Comparison of ENCODE assay signal across 24 cellular contexts in the genomic region with DNA sequence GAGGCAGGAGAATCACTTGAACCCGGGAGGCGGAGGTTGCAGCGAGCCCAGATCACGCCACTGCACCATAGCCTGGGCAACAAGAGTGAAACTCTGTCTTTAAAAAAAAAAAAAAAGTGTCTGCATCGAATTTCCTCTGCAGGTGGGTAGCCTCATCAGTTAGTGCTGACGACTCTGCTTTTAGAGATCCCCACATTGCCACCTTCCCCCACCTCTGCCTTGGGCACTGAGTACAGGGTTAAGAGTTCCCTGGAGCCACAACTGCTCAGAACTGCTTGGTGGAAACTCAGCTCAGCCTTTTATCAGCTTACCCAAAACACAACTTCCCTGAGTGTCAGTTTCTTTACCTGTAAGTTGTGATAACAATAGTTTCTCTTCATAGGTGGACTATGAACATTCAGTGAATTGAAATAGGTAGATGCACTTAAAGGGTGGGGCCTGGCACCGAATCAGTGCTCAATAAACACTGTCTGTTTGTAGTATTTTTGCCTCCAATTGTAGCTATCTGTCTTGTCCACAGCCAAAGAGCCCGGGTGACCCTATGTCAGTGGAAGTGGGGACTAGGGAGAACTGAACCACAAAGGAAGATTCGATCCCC. TPM values are rescaled to one million over a fixed set of nuclear protein-coding genes. Genes with fewer than 3 reads are reported as not detected.
DNase-seq lines count a peak whose midpoint lies in the region; ATAC-seq, FAIRE-seq and TF ChIP-seq lines count a peak whose summit lies in the region.
"Had no signal": no experiment of that assay in that cellular context is flagged by ENCODE, and none has a peak within 500 bp of the region (broad histone marks: within the 10 kb centered on the region; RNA-seq: fewer than 3 reads in every experiment).

No MANE protein-coding gene starts in this region.

- DNase-seq in activated T-cell treated with anti-CD3 and anti-CD28 coated beads, Interleukin-2, amount 50 U/mL, for 72 hours: no peak
- DNase-seq in activated T-cell treated with anti-CD3 and anti-CD28 coated beads for 4 hours (no peak), colonic mucosa (peak; percentile 78), small intestine (peak; percentile 78), COR-L47 (lab: John Stamatoyannopoulos, UW) (no peak), NOMO-1 treated with DMSO at 0.1 percent for 48 hours (lab: John Stamatoyannopoulos, UW; ENCODE audit: unreplicated experiment) (no peak)
- no peak for DNase-seq in activated naive CD4-positive, alpha-beta T cell treated with anti-CD3 and anti-CD28 coated beads, Interleukin-2, amount 10 ng/mL, durations not matched to agents 7 days and 5 days
- DNase-seq: DMS153; GF-D8; left ventricle myocardium inferior; NCI-H1930; ovary; PC-9; right cardiac atrium; stimulated activated CD4-positive, alpha-beta T cell treated with anti-CD3 and anti-CD28 coated beads, Interleukin-15, amount 100 ng/mL, for 24 hours had no signal

- CTCF ChIA-PET in activated naive CD4-positive, alpha-beta T cell treated with anti-CD3 and anti-CD28 coated beads, Interleukin-2, amount 10 ng/mL, durations not matched to agents 7 days and 5 days (lab: Charles Lee): interaction anchor here (2.4 kb wide), 1 partner anchor 25 kb away, joined by 13 read pairs; no protein-coding TSS in a partner anchor

- H2AFZ ChIP-seq in KMS-11 (ENCODE audit: low read depth): peak overlapping the region; percentile 25; the same call in 1 of the 2 replicates
- H2AFZ ChIP-seq: PC-9 had no signal

- no peak overlapping the region for H3K27ac Mint-ChIP-seq in activated T-cell treated with anti-CD3 and anti-CD28 coated beads, Interleukin-2, amount 50 U/mL, for 72 hours
- H3K27ac Mint-ChIP-seq in activated naive CD4-positive, alpha-beta T cell treated with anti-CD3 and anti-CD28 coated beads, Interleukin-2, amount 10 ng/mL, durations not matched to agents 7 days and 5 days: no peak overlapping the region
- H3K27ac Mint-ChIP-seq: activated T-helper 2 cell treated with anti-CD3 and anti-CD28 coated beads, Interferon-gamma antibody, Interleukin-2, Interleukin-4, amounts not matched to agents 10 μg/mL and 5 μg/mL and 100 μg/mL, durations not matched to agents 14 hours and 24 hours and 36 hours had no signal

- H3K4me2 ChIP-seq in KMS-11: peak overlapping the region; percentile 59
- H3K4me2 ChIP-seq: PC-9 had no signal

- peaks cover 8% of the 10 kb centered on the region; the same call in 1 of the 2 replicates for H3K79me2 ChIP-seq in KMS-11 (ENCODE audit: insufficient read depth, low read depth)

- no peaks in the 10 kb centered on the region for H3K27me3 ChIP-seq in KMS-11 (ENCODE audit: insufficient read depth, low read depth)
- H3K27me3 ChIP-seq in colonic mucosa: no peaks in the 10 kb centered on the region
- H3K27me3 ChIP-seq in small intestine (ENCODE audit: control insufficient read depth in 2 of 2, insufficient read depth in 2 of 2, low read length in 2 of 2): no peaks in the 10 kb centered on the region
- H3K27me3 ChIP-seq: adrenal gland; BLaER1 treated with 17β-estradiol and CSF1 and Interleukin-3, amounts not matched to agents 10 nM and 100 nM; heart left ventricle; ovary; SJSA1; suprapubic skin had no signal

- no peak for FAIRE-seq in small intestine (lab: Jason Lieb, UNC)
- FAIRE-seq: endometrium had no signal

- peaks cover 48% of the 10 kb centered on the region for H3K4me1 Mint-ChIP-seq in activated T-cell treated with anti-CD3 and anti-CD28 coated beads, Interleukin-2, amount 50 U/mL, for 72 hours (ENCODE audit: low read depth)
- peaks cover 38% of the 10 kb centered on the region for H3K4me1 Mint-ChIP-seq in activated naive CD4-positive, alpha-beta T cell treated with anti-CD3 and anti-CD28 coated beads, Interleukin-2, amount 10 ng/mL, durations not matched to agents 7 days and 5 days

- peak overlapping the region in 1 of 2 donors; percentile 6 for H3K4me3 Mint-ChIP-seq in activated T-cell treated with anti-CD3 and anti-CD28 coated beads, Interleukin-2, amount 50 U/mL, for 72 hours
- H3K4me3 Mint-ChIP-seq in activated naive CD4-positive, alpha-beta T cell treated with anti-CD3 and anti-CD28 coated beads, Interleukin-2, amount 10 ng/mL, durations not matched to agents 7 days and 5 days: no peak overlapping the region

- H3K4me1 ChIP-seq in KMS-11 (ENCODE audit: low read depth, poor library complexity, severe bottlenecking) (peaks cover 67% of the 10 kb centered on the region), colonic mucosa (peaks cover 5% of the 10 kb centered on the region), small intestine (ENCODE audit: control insufficient read depth in 2 of 2, insufficient read depth in 1 of 2, low read depth in 1 of 2, low read length in 1 of 2) (peaks cover 5 to 11% of the 10 kb centered on the region in 2 donors)
- H3K4me1 ChIP-seq: SJSA1 had no signal

- TF ChIP-seq CTCF in KMS-11 (conservative IDR thresholded peaks at IDR 0.05; ENCODE audit: low read depth, low read length) (no peak), colonic mucosa (IDR thresholded peaks at IDR 0.05) (no peak)

- intact Hi-C loops in colonic mucosa (cut with DNase I): no loop called here

- no peaks in the 10 kb centered on the region for H3K27me3 Mint-ChIP-seq in activated T-cell treated with anti-CD3 and anti-CD28 coated beads, Interleukin-2, amount 50 U/mL, for 72 hours (ENCODE audit: low read depth)
- H3K27me3 Mint-ChIP-seq in activated naive CD4-positive, alpha-beta T cell treated with anti-CD3 and anti-CD28 coated beads, Interleukin-2, amount 10 ng/mL, durations not matched to agents 7 days and 5 days: no peaks in the 10 kb centered on the region

- H3K9me3 ChIP-seq in colonic mucosa: no peaks in the 10 kb centered on the region
- no peaks in the 10 kb centered on the region for H3K9me3 ChIP-seq in small intestine (ENCODE audit: control insufficient read depth, low read depth)
- H3K9me3 ChIP-seq: adrenal gland; BLaER1 treated with 17β-estradiol and CSF1 and Interleukin-3, amounts not matched to agents 10 nM and 100 nM; heart left ventricle; left ventricle myocardium inferior; ovary; SJSA1; suprapubic skin had no signal

- H3K27ac ChIP-seq in KMS-11 (peak overlapping the region; percentile 87), colonic mucosa (peak overlapping the region; percentile 85), small intestine (ENCODE audit: low read depth in 1 of 2, low read length in 1 of 2) (peak overlapping the region; percentile 60 to 69)
- H3K27ac ChIP-seq: adrenal gland; BLaER1 treated with 17β-estradiol and CSF1 and Interleukin-3, amounts not matched to agents 10 nM and 100 nM; coronary artery; heart left ventricle; left ventricle myocardium inferior; ovary; PC-9; SJSA1; suprapubic skin had no signal

- H4K20me1 ChIP-seq in KMS-11 (ENCODE audit: insufficient read depth): no peaks in the 10 kb centered on the region

- no peaks in the 10 kb centered on the region for H3K9me3 Mint-ChIP-seq in activated T-cell treated with anti-CD3 and anti-CD28 coated beads, Interleukin-2, amount 50 U/mL, for 72 hours
- H3K9me3 Mint-ChIP-seq in activated naive CD4-positive, alpha-beta T cell treated with anti-CD3 and anti-CD28 coated beads, Interleukin-2, amount 10 ng/mL, durations not matched to agents 7 days and 5 days: no peaks in the 10 kb centered on the region
- H3K9me3 Mint-ChIP-seq: activated T-helper 2 cell treated with anti-CD3 and anti-CD28 coated beads, Interferon-gamma antibody, Interleukin-2, Interleukin-4, amounts not matched to agents 10 μg/mL and 5 μg/mL and 100 μg/mL, durations not matched to agents 14 hours and 24 hours and 36 hours had no signal

- H3K36me3 ChIP-seq in KMS-11 (ENCODE audit: insufficient read depth): no peaks in the 10 kb centered on the region
- no peaks in the 10 kb centered on the region for H3K36me3 ChIP-seq in colonic mucosa
- no peaks in the 10 kb centered on the region for H3K36me3 ChIP-seq in small intestine (ENCODE audit: control insufficient read depth in 2 of 2, insufficient read depth in 2 of 2, low read length in 2 of 2)
- H3K36me3 ChIP-seq: ovary, SJSA1 had no signal

- H3K9ac ChIP-seq in KMS-11 (peak overlapping the region; percentile 54; the same call in 1 of the 2 replicates), colonic mucosa (ENCODE audit: low read depth in 2 of 2, low read length in 2 of 2) (peak overlapping the region in 1 of 2 donors; percentile 59)
- H3K9ac ChIP-seq: BLaER1 treated with 17β-estradiol and CSF1 and Interleukin-3, amounts not matched to agents 10 nM and 100 nM had no signal

- WGBS in small intestine, 3 donors: 21 to 59% (median 40%) methylated on average over 9 of the region's 9 CpGs

- no peak overlapping the region for H3K4me3 ChIP-seq in KMS-11 (IDR thresholded peaks at IDR 0.05; ENCODE audit: insufficient read depth, low read depth, low read length)
- no peak overlapping the region for H3K4me3 ChIP-seq in colonic mucosa
- no peak overlapping the region for H3K4me3 ChIP-seq in small intestine (ENCODE audit: low read depth in 1 of 2, low read length in 2 of 2)
- H3K4me3 ChIP-seq: adrenal gland; BLaER1 treated with 17β-estradiol and CSF1 and Interleukin-3, amounts not matched to agents 10 nM and 100 nM; coronary artery; heart left ventricle; left ventricle myocardium inferior; ovary; PC-9; SJSA1; suprapubic skin had no signal

- ATAC-seq in activated T-cell treated with anti-CD3 and anti-CD28 coated beads, Interleukin-2, amount 50 U/mL, for 72 hours (replicated peaks in 1 of 2): peak; percentile 38 to 50
- ATAC-seq: heart left ventricle, right cardiac atrium had no signal

- no peaks in the 10 kb centered on the region for H3K36me3 Mint-ChIP-seq in activated T-cell treated with anti-CD3 and anti-CD28 coated beads, Interleukin-2, amount 50 U/mL, for 72 hours (ENCODE audit: insufficient read depth in 2 of 2)
- H3K36me3 Mint-ChIP-seq in activated naive CD4-positive, alpha-beta T cell treated with anti-CD3 and anti-CD28 coated beads, Interleukin-2, amount 10 ng/mL, durations not matched to agents 7 days and 5 days: no peaks in the 10 kb centered on the region

RNA-seq across cellular contexts. Expression of a gene that starts 11.3 kb away (rescaled TPM):
- 1 to 10 TPM; 7.0 to 7.8 TPM for total RNA-seq in activated T-cell treated with anti-CD3 and anti-CD28 coated beads, Interleukin-2, amount 50 U/mL, for 72 hours
- total RNA-seq in colonic mucosa: 10 to 100 TPM; 36.1 to 36.2 TPM
- polyA plus RNA-seq in small intestine: 100 to 1,000 TPM in 2 of 3 donors, 10 to 100 TPM in 1; 38.0 to 155 (median 104) TPM

RNA-seq across cellular contexts. Expression of a gene that starts 29.5 kb away (rescaled TPM):
- 10 to 100 TPM; 40.5 to 47.7 TPM for total RNA-seq in activated T-cell treated with anti-CD3 and anti-CD28 coated beads, Interleukin-2, amount 50 U/mL, for 72 hours
- total RNA-seq in colonic mucosa: 10 to 100 TPM; 41.4 to 57.2 TPM
- 10 to 100 TPM in 1 of 3 donors, 1 to 10 TPM in 2; 5.4 to 11.4 (median 9.8) TPM for polyA plus RNA-seq in small intestine

Comparison
In these comparisons a context has a peak if more than half of its experiments do, and no peak if none do; other contexts are left out.
1. DNase-seq: peak in colonic mucosa (single experiment) and small intestine (single experiment); none in activated T-cell treated with anti-CD3 and anti-CD28 coated beads, Interleukin-2, amount 50 U/mL, for 72 hours (0 of 2), activated T-cell treated with anti-CD3 and anti-CD28 coated beads for 4 hours (single experiment), COR-L47 (single experiment), NOMO-1 treated with DMSO at 0.1 percent for 48 hours (single experiment) and activated naive CD4-positive, alpha-beta T cell treated with anti-CD3 and anti-CD28 coated beads, Interleukin-2, amount 10 ng/mL, durations not matched to agents 7 days and 5 days (single experiment).
2. RNA of a gene that starts 11.3 kb away (total RNA-seq): 36.1 to 36.2 TPM in colonic mucosa; 7.0 to 7.8 TPM in activated T-cell treated with anti-CD3 and anti-CD28 coated beads, Interleukin-2, amount 50 U/mL, for 72 hours; every median in the first group is over 4 times any median in the second.
3. Peak in every context shown above with its lines, with median percentiles within 50 percentile points of each other: H3K27ac ChIP-seq.